ENCODE assay signal across 1 cellular context in genomic region chr22:21938906-21939305, GRCh38.
TF ChIP-seq lines count a peak whose summit lies in the region.

No MANE protein-coding gene starts in this region.

TF ChIP-seq in H1, 55 proteins besides CTCF, POLR2A, EP300 and RAD21:
- TF ChIP-seq CEBPB (IDR thresholded peaks at IDR 0.05; ENCODE audit: low read depth, low read length): no peak
- TF ChIP-seq HDAC6 (IDR thresholded peaks at IDR 0.05; ENCODE audit: low read depth, low read length): no peak
